ENCODE assay signal across 25 cellular contexts in genomic region chr11:47035108-47035507, GRCh38.
A peak's percentile ranks its signal among the peaks of the same experiment; 100 is the strongest.
DNase-seq lines count a peak whose midpoint lies in the region; ATAC-seq, FAIRE-seq and TF ChIP-seq lines count a peak whose summit lies in the region.
"Had no signal": no experiment of that assay in that cellular context is flagged by ENCODE, and none has a peak within 500 bp of the region (broad histone marks: within the 10 kb centered on the region; RNA-seq: fewer than 3 reads in every experiment).

No MANE protein-coding gene starts in this region.

- POLR2A ChIA-PET in K562 (lab: Yijun Ruan, JAX), result interaction anchor here (0.7 kb wide), 1 partner anchor 19 kb away, joined by 3 read pairs; no protein-coding TSS in a partner anchor

- H3K79me2 ChIP-seq in Loucy (ENCODE audit: insufficient read depth, low read length) (no peaks in the 10 kb centered on the region), K562 (ENCODE audit: control insufficient read depth, insufficient read depth, low read length) (no peaks in the 10 kb centered on the region)

- H3K27me3 Mint-ChIP-seq in nephron progenitor cell (ENCODE audit: low read depth, poor library complexity), result no peaks in the 10 kb centered on the region

- H3K27me3 ChIP-seq in Loucy (ENCODE audit: insufficient read depth, low read length, poor library complexity, severe bottlenecking) (no peaks in the 10 kb centered on the region), K562 (ENCODE audit: control insufficient read depth in 2 of 2, insufficient read depth in 2 of 2, low read length in 2 of 2) (no peaks in the 10 kb centered on the region)
- H3K27me3 ChIP-seq: BE2C, SJSA1 had no signal

- H3K4me3 Mint-ChIP-seq in nephron progenitor cell, result no peak overlapping the region
- H3K4me3 Mint-ChIP-seq: CD14-positive monocyte, H9 had no signal

- H3K9me3 ChIP-seq in Loucy (ENCODE audit: insufficient read depth, low read depth, low read length) (no peaks in the 10 kb centered on the region), K562 (replicated peaks; ENCODE audit: control insufficient read depth, insufficient read depth, low read depth, low read length) (no peaks in the 10 kb centered on the region)
- H3K9me3 ChIP-seq: BE2C, SJSA1 had no signal

- H3K9me3 Mint-ChIP-seq in nephron progenitor cell, result peaks cover 32% of the 10 kb centered on the region

- no peaks in the 10 kb centered on the region for H4K20me1 ChIP-seq in Loucy (ENCODE audit: insufficient read depth, low read length, poor library complexity, severe bottlenecking)
- no peaks in the 10 kb centered on the region for H4K20me1 ChIP-seq in K562 (replicated peaks; ENCODE audit: control insufficient read depth, insufficient read depth, low read length)

- no peak for TF ChIP-seq EP300 in K562 (IDR thresholded peaks at IDR 0.05; ENCODE audit: low read length)

- H2AFZ ChIP-seq in Loucy (ENCODE audit: low read length) (no peak overlapping the region), K562 (ENCODE audit: low read depth, low read length) (no peak overlapping the region)
- H2AFZ ChIP-seq: GM23248 had no signal

- H3K9ac ChIP-seq in Loucy (ENCODE audit: low read depth, low read length, poor library complexity, severe bottlenecking) (no peak overlapping the region), K562 (ENCODE audit: insufficient read depth in 1 of 2, low read depth in 2 of 2, low read length in 2 of 2) (no peak overlapping the region)
- H3K9ac ChIP-seq: GM23248, KMS-11 had no signal

- CTCF ChIA-PET in K562 (lab: Yijun Ruan, JAX; ENCODE audit: low intra/inter-chr PET ratio), result no interaction called here

- no peaks in the 10 kb centered on the region for H3K9me1 ChIP-seq in K562 (ENCODE audit: control insufficient read depth, insufficient read depth, low read length)

- no peaks in the 10 kb centered on the region for H3K9me2 ChIP-seq in Loucy (replicated peaks; ENCODE audit: low read depth, low read length)

- no peak overlapping the region for H3K27ac ChIP-seq in K562 (ENCODE audit: extremely low read depth, low read depth, low read length)
- H3K27ac ChIP-seq: GM23248, KMS-11, SJSA1 had no signal

- peaks cover 9% of the 10 kb centered on the region for H3K4me1 Mint-ChIP-seq in nephron progenitor cell
- H3K4me1 Mint-ChIP-seq: CD14-positive monocyte had no signal

- 23% methylated on average over 5 of the region's 5 CpGs for WGBS in K562 (ENCODE audit: insufficient coverage, low coverage, missing lambda C conversion rate)

- H3K27ac Mint-ChIP-seq in nephron progenitor cell, result peak overlapping the region; percentile 75
- H3K27ac Mint-ChIP-seq: CD14-positive monocyte had no signal

- intact Hi-C loops in K562 (cut with micrococcal nuclease), result no loop called here

- BruUV-seq in K562 (replicated peaks; lab: Mats Ljungman, UMichigan), result no TSS peak

- in situ Hi-C loops in K562 (cut with MboI), result no loop called here

- H3F3A ChIP-seq in Loucy (ENCODE audit: low read depth), result peaks cover 6% of the 10 kb centered on the region; the same call in 1 of the 2 replicates

- TF ChIP-seq RAD21 in K562 (CRISPR knock-in tag; conservative IDR thresholded peaks at IDR 0.05 in 1 of 2, IDR thresholded peaks at IDR 0.05 in 1 of 2), result no peak; a peak in 1 of 4 replicates

- H3K4me1 ChIP-seq in Loucy (ENCODE audit: insufficient read depth, low read length, poor library complexity, severe bottlenecking), result peaks cover 9% of the 10 kb centered on the region
- H3K4me1 ChIP-seq in K562 (replicated peaks in 1 of 2; ENCODE audit: control insufficient read depth in 2 of 2, insufficient read depth in 2 of 2, low read length in 2 of 2), result no peaks in the 10 kb centered on the region; a peak in 1 of 5 replicates
- H3K4me1 ChIP-seq: BE2C, SJSA1 had no signal

- FAIRE-seq in D721Med (lab: Jason Lieb, UNC), result peak; percentile 46
- FAIRE-seq in K562 (lab: Jason Lieb, UNC), result no peak

- TF ChIP-seq CTCF in D721Med (IDR thresholded peaks at IDR 0.05; ENCODE audit: insufficient read depth, missing control alignments) (no peak), Loucy (conservative IDR thresholded peaks at IDR 0.05; ENCODE audit: low read length) (no peak), K562 (IDR thresholded peaks at IDR 0.05 in 2 of 3, conservative IDR thresholded peaks at IDR 0.05 in 1 of 3; ENCODE audit: insufficient read depth in 2 of 3, low read depth in 1 of 3, low read length in 3 of 3) (no peak), nephron progenitor cell (IDR thresholded peaks at IDR 0.05) (no peak)

- DNase-seq in D721Med (ENCODE audit: insufficient read length, low spot score) (no peak), K562 (ENCODE audit: extremely low read depth in 1 of 4, low spot score in 3 of 4) (no peak), nephron progenitor cell (no peak), NCI-H524 treated with DMSO at 0.1 percent for 48 hours (lab: John Stamatoyannopoulos, UW) (no peak), NCI-H187 treated with DMSO at 0.1 percent for 48 hours (lab: John Stamatoyannopoulos, UW) (no peak)
- DNase-seq: 8988T, ACHN, BE2C, Calu3, DMS153, GM23248, H9, NCI-H1048, NCI-H1417, NCI-H1694 treated with DMSO at 0.1 percent for 48 hours, NCI-H2171 treated with DMSO at 0.1 percent for 48 hours, NCI-H345, NCI-H510A treated with DMSO at 0.1 percent for 48 hours, NCI-H774, PC-3 had no signal

- peaks cover 33% of the 10 kb centered on the region for H3K36me3 Mint-ChIP-seq in nephron progenitor cell (ENCODE audit: low read depth)
- H3K36me3 Mint-ChIP-seq: CD14-positive monocyte had no signal

- no peak for ATAC-seq in K562
- ATAC-seq in HG03460 (IDR thresholded peaks at IDR 0.05; ENCODE audit: unreplicated experiment), result no peak
- ATAC-seq: PC-3 had no signal

- H3K4me2 ChIP-seq in Loucy (ENCODE audit: low read depth, low read length, poor library complexity, severe bottlenecking) (peak overlapping the region; percentile 15), K562 (ENCODE audit: insufficient read depth, low read length) (no peak overlapping the region)
- H3K4me2 ChIP-seq: KMS-11 had no signal

- H3K36me3 ChIP-seq in Loucy (ENCODE audit: insufficient read depth, low read length), result no peaks in the 10 kb centered on the region
- no peaks in the 10 kb centered on the region for H3K36me3 ChIP-seq in K562 (ENCODE audit: control insufficient read depth, insufficient read depth, low read length)
- H3K36me3 ChIP-seq: BE2C, SJSA1 had no signal

- H3K4me3 ChIP-seq in Loucy (ENCODE audit: low read length, poor library complexity, severe bottlenecking) (peak overlapping the region; percentile 0), K562 (no peak overlapping the region)
- H3K4me3 ChIP-seq: GM23248, SJSA1 had no signal

- TF ChIP-seq POLR2A in K562 (conservative IDR thresholded peaks at IDR 0.05), result no peak

TF ChIP-seq in K562, 482 proteins besides CTCF, POLR2A, EP300 and RAD21 (continues in another document):
- TF ChIP-seq ZBTB12 (CRISPR knock-in tag; IDR thresholded peaks at IDR 0.05) (0 out of 2 replicates have a peak, but pooled peaks have one; percentile 17), MEIS2 (IDR thresholded peaks at IDR 0.05; ENCODE audit: partially characterized antibody) (peak; percentile 43), SMAD1 (IDR thresholded peaks at IDR 0.05; ENCODE audit: low read depth, low read length, partially characterized antibody) (no peak), ZBTB5 (IDR thresholded peaks at IDR 0.05) (no peak), CREM (IDR thresholded peaks at IDR 0.05; ENCODE audit: low read depth) (0 out of 2 replicates have a peak, but pooled peaks have one; percentile 10), YBX1 (IDR thresholded peaks at IDR 0.05) (no peak), NUFIP1 (IDR thresholded peaks at IDR 0.05; ENCODE audit: partially characterized antibody) (no peak), ZNF384 (IDR thresholded peaks at IDR 0.05; ENCODE audit: low read depth, low read length) (no peak), CLOCK (CRISPR knock-in tag; IDR thresholded peaks at IDR 0.05; ENCODE audit: borderline replicate concordance) (no peak)
